In genomic region chr10:107415446-107415845, GRCh38 we compare ENCODE assay signal across 16 cellular contexts.
DNase-seq lines count a peak whose midpoint lies in the region; ATAC-seq and TF ChIP-seq lines count a peak whose summit lies in the region.
"Had no signal": no experiment of that assay in that cellular context is flagged by ENCODE, and none has a peak within 500 bp of the region (broad histone marks: within the 10 kb centered on the region; RNA-seq: fewer than 3 reads in every experiment).

No MANE protein-coding gene starts in this region.

- ATAC-seq in GM18858 (IDR thresholded peaks at IDR 0.05; ENCODE audit: unreplicated experiment) (peak; percentile 73), HG03103 (IDR thresholded peaks at IDR 0.05; ENCODE audit: low read depth, unreplicated experiment) (peak; percentile 66), HG03196 (IDR thresholded peaks at IDR 0.05; ENCODE audit: unreplicated experiment) (no peak)
- ATAC-seq: Panc1 had no signal

- DNase-seq in GM20000 (ENCODE audit: low spot score) (peak; percentile 26), globus pallidus (ENCODE audit: low spot score) (peak; percentile 32), NCI-H1694 (lab: John Stamatoyannopoulos, UW) (no peak)
- DNase-seq in activated CD4-positive, alpha-beta T cell treated with anti-CD3 and anti-CD28 coated beads, Interleukin-2, amount 50 U/mL, for 48 hours = no peak
- no peak for DNase-seq in activated CD4-positive, alpha-beta T cell treated with anti-CD3 and anti-CD28 coated beads for 4 hours
- DNase-seq: activated CD4-positive, alpha-beta T cell treated with anti-CD3 and anti-CD28 coated beads, Interleukin-2, amount 50 U/mL, for 4 hours; activated T-cell treated with anti-CD3 and anti-CD28 coated beads, Interleukin-2, amount 50 U/mL, for 1 hour; colonic mucosa; foreskin fibroblast; NCI-H526; T-helper 9 cell; thyroid gland had no signal

- no peak for TF ChIP-seq CTCF in GM20000 (IDR thresholded peaks at IDR 0.05; ENCODE audit: extremely low read depth, missing control alignments)

Comparison
In these comparisons a context has a peak if more than half of its experiments do, and no peak if none do; other contexts are left out.
1. DNase-seq: peak in GM20000 (single experiment) and globus pallidus (single experiment); none in NCI-H1694 (single experiment), activated CD4-positive, alpha-beta T cell treated with anti-CD3 and anti-CD28 coated beads, Interleukin-2, amount 50 U/mL, for 48 hours (0 of 2) and activated CD4-positive, alpha-beta T cell treated with anti-CD3 and anti-CD28 coated beads for 4 hours (0 of 2).